Comparison of ENCODE assay signal across 1 cellular context in genomic region chr19:47507924-47508553, GRCh38.
A peak's percentile ranks its signal among the peaks of the same experiment; 100 is the strongest.
TF ChIP-seq lines count a peak whose summit lies in the region.

No MANE protein-coding gene starts in this region.

TF ChIP-seq in K562, 482 proteins besides CTCF, POLR2A, EP300 and RAD21:
- TF ChIP-seq RB1 (IDR thresholded peaks at IDR 0.05; ENCODE audit: low read depth) (0 out of 2 replicates have a peak, but pooled peaks have one; percentile 9), FIP1L1 (IDR thresholded peaks at IDR 0.05; ENCODE audit: low read depth, low read length, poor library complexity, severe bottlenecking) (no peak), ZBTB33 (CRISPR knock-in tag; IDR thresholded peaks at IDR 0.05) (peak; percentile 89), ADNP (tag; IDR thresholded peaks at IDR 0.05) (no peak)
